Comparison of ENCODE assay signal across 10 cellular contexts in the genomic region with DNA sequence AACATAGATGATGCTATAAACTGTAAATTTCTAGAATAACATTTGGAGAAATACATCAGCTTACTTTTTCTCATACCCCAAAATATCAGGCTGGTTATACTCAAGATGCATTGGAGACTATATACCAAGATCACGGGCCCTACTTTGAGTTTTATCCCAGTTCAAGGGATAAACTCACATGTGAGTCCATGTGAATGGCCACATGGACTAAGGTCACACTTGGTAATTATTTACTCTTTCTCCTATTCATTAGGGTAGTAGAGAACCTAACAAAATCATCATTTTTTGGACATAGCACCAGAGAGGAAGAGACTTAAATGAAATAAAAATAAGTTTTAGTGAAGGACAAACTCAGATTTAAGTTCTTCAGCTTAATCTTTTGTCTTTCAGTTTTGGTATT.
"Had no signal": no experiment of that assay in that cellular context is flagged by ENCODE, and none has a peak within 500 bp of the region (broad histone marks: within the 10 kb centered on the region; RNA-seq: fewer than 3 reads in every experiment).

No MANE protein-coding gene starts in this region.

- H3K36me3 ChIP-seq: HAP-1 had no signal

- FAIRE-seq: K562 had no signal

- ATAC-seq: HCT116, K562 had no signal

- H3K4me3 Mint-ChIP-seq: HFFc6 had no signal

- H3K9me3 Mint-ChIP-seq: HFFc6 had no signal

- H3K27ac ChIP-seq: GM23248, HL-60 had no signal

- DNase-seq: GM23248, GOT3, H7, HFFc6, IMR-90, KG1 had no signal

- H2AFZ ChIP-seq: GM23248 had no signal

- H3K4me3 ChIP-seq: GM23248, HAP-1, K562 had no signal

- H3K27ac Mint-ChIP-seq: HFFc6 had no signal

- H3K9me3 ChIP-seq: HAP-1 had no signal

- H3K9ac ChIP-seq: GM23248 had no signal
